In genomic region chr18:7697306-7697705, GRCh38 we compare ENCODE assay signal across 23 cellular contexts.
"Had no signal": no experiment of that assay in that cellular context is flagged by ENCODE, and none has a peak within 500 bp of the region (broad histone marks: within the 10 kb centered on the region; RNA-seq: fewer than 3 reads in every experiment).

No MANE protein-coding gene starts in this region.

- ATAC-seq: natural killer cell; psoas muscle; right cardiac atrium; right lobe of liver; stimulated activated memory B cell treated with anti-CD40 and anti-IgM and Interleukin-4, amounts not matched to agents 10 μg/mL and 1 μg/mL and 100 μg/mL, for 72 hours; stimulated activated naive CD8-positive, alpha-beta T cell treated with anti-CD3 and anti-CD28 coated beads, Interleukin-15, amount 100 ng/mL, for 72 hours; stimulated activated naive CD8-positive, alpha-beta T cell treated with anti-CD3 and anti-CD28 coated beads, Interleukin-15, Interleukin-2, amounts not matched to agents 100 U/mL and 50 U/mL, for 24 hours; upper lobe of right lung had no signal

- DNase-seq: natural killer cell; occipital lobe; ovary; posterior cingulate gyrus; psoas muscle; right cardiac atrium; right lobe of liver; sigmoid colon; small intestine; stimulated activated CD4-positive, alpha-beta T cell treated with anti-CD3 and anti-CD28 coated beads, Interleukin-1b, Interleukin-23, amount 100 ng/mL, for 48 hours; stimulated activated CD4-positive, alpha-beta T cell treated with anti-CD3 and anti-CD28 coated beads, Interleukin-4, amount 100 ng/mL, for 1 hour; stimulated activated CD4-positive, alpha-beta T cell treated with anti-CD3 and anti-CD28 coated beads, Interleukin-4, amount 100 ng/mL, for 4 hours; stimulated activated CD8-positive, alpha-beta memory T cell treated with anti-CD3 and anti-CD28 coated beads, Interleukin-4, amount 100 ng/mL, for 48 hours; stimulated activated naive CD4-positive, alpha-beta T cell; stimulated activated naive CD8-positive, alpha-beta T cell treated with anti-CD3 and anti-CD28 coated beads, Interleukin-15, amount 100 ng/mL, for 72 hours; stimulated activated naive CD8-positive, alpha-beta T cell treated with anti-CD3 and anti-CD28 coated beads, Interleukin-15, Interleukin-2, amounts not matched to agents 100 U/mL and 50 U/mL, for 24 hours; substantia nigra; testis; tibial artery; transverse colon; upper lobe of right lung; uterus had no signal

- FAIRE-seq: small intestine had no signal
